8 cellular contexts compared by ENCODE assay signal in genomic region chr11:22666320-22666699, GRCh38. TPM values are rescaled to one million over a fixed set of nuclear protein-coding genes. Genes with fewer than 3 reads are reported as not detected.
DNase-seq lines count a peak whose midpoint lies in the region; ATAC-seq and TF ChIP-seq lines count a peak whose summit lies in the region.

TSS of gene GAS2 (plus strand) at chr11:22666611. CDS start at chr11:22674870, 8,259 bp downstream.

- peak within 1 kb of the TSS; percentile 26 to 59 for H3K4me3 ChIP-seq in mucosa of rectum (ENCODE audit: low read length in 2 of 2)

- no peaks in the 10 kb centered on the region for H3K4me1 ChIP-seq in mucosa of rectum (ENCODE audit: control insufficient read depth in 2 of 2, insufficient read depth in 2 of 2, low read length in 2 of 2)

- H3K36me3 ChIP-seq in mucosa of rectum (ENCODE audit: control insufficient read depth in 2 of 2, insufficient read depth in 2 of 2, low read length in 2 of 2): no peaks in the 10 kb centered on the region

- H3K9me3 Mint-ChIP-seq in brain: peaks cover 0 to 3% (median 0%) of the 10 kb centered on the region in 5 experiments

- peak within 1 kb of the TSS; percentile 84 to 91 (median 86) for H3K4me3 Mint-ChIP-seq in brain

- H3K27me3 ChIP-seq in mucosa of rectum (ENCODE audit: control insufficient read depth in 2 of 2, insufficient read depth in 2 of 2, low read length in 2 of 2): peaks cover 18 to 25% of the 10 kb centered on the region in 2 donors

- peaks cover 21% of the 10 kb centered on the region for H3K4me1 Mint-ChIP-seq in brain

- peak; percentile 26 for ATAC-seq in GM18907 (IDR thresholded peaks at IDR 0.05; ENCODE audit: unreplicated experiment)
- ATAC-seq in HG02943 (IDR thresholded peaks at IDR 0.05; ENCODE audit: low read depth, unreplicated experiment): peak; percentile 5

- no peaks in the 10 kb centered on the region for H3K9me3 ChIP-seq in mucosa of rectum (ENCODE audit: control insufficient read depth in 2 of 2, low read length in 2 of 2)

- peak within 1 kb of the TSS; percentile 43 to 79 (median 76) for H3K27ac Mint-ChIP-seq in brain

- H3K9ac ChIP-seq in mucosa of rectum (ENCODE audit: low read depth in 1 of 2, low read length in 2 of 2): no peak within 1 kb of the TSS

- no peaks in the 10 kb centered on the region for H3K36me3 Mint-ChIP-seq in brain

- TF ChIP-seq CTCF in brain (conservative IDR thresholded peaks at IDR 0.05): no peak

- DNase-seq in NCI-H187 treated with DMSO at 0.1 percent for 48 hours (lab: John Stamatoyannopoulos, UW): no peak
- DNase-seq in DMS153 (lab: John Stamatoyannopoulos, UW): no peak
- DNase-seq in SIG-M5 (lab: John Stamatoyannopoulos, UW): no peak
- no peak for DNase-seq in stimulated activated CD8-positive, alpha-beta memory T cell treated with anti-CD3 and anti-CD28 coated beads, Interleukin-4, amount 100 ng/mL, for 48 hours

- peaks cover 18% of the 10 kb centered on the region for H3K27me3 Mint-ChIP-seq in brain

- H3K27ac ChIP-seq in mucosa of rectum (ENCODE audit: low read depth in 2 of 2, low read length in 2 of 2): no peak within 1 kb of the TSS

RNA-seq across cellular contexts. Expression of gene GAS2, which starts in this region (rescaled TPM):
- 0.80 TPM for polyA plus RNA-seq in brain (ENCODE audit: insufficient read depth, low read depth, low replicate concordance)
